25 cellular contexts compared by ENCODE assay signal in genomic region chr2:240246173-240246820, GRCh38.
DNase-seq lines count a peak whose midpoint lies in the region; ATAC-seq and TF ChIP-seq lines count a peak whose summit lies in the region.
"Had no signal": no experiment of that assay in that cellular context is flagged by ENCODE, and none has a peak within 500 bp of the region (broad histone marks: within the 10 kb centered on the region; RNA-seq: fewer than 3 reads in every experiment).

No MANE protein-coding gene starts in this region.

- no peaks in the 10 kb centered on the region for H3K9me3 ChIP-seq in skeletal muscle satellite cell (replicated peaks; ENCODE audit: low read length)
- H3K9me3 ChIP-seq: heart right ventricle, Peyer's patch, uterus had no signal

- H3K27me3 Mint-ChIP-seq in brain, result peaks cover 8% of the 10 kb centered on the region
- peaks cover 4% of the 10 kb centered on the region for H3K27me3 Mint-ChIP-seq in nephron (ENCODE audit: low read depth)

- H3K4me3 ChIP-seq in skeletal muscle satellite cell (ENCODE audit: low read length) (no peak overlapping the region), mesendoderm (ENCODE audit: low read length) (no peak overlapping the region)
- H3K4me3 ChIP-seq: heart right ventricle, Peyer's patch, uterus had no signal

- H3K18ac ChIP-seq in mesendoderm (ENCODE audit: low read length), result no peak overlapping the region

- no peaks in the 10 kb centered on the region for H3K79me2 ChIP-seq in mesendoderm (ENCODE audit: control insufficient read depth, insufficient read depth, low read length)

- H2AK5ac ChIP-seq in mesendoderm (ENCODE audit: low read length), result no peak overlapping the region

- no peak overlapping the region for H3K4ac ChIP-seq in mesendoderm (ENCODE audit: low read depth, low read length)

- H3K4me3 Mint-ChIP-seq in brain (no peak overlapping the region), nephron (peak overlapping the region in 2 of 3 experiments; percentile 8 to 14)
- H3K4me3 Mint-ChIP-seq: activated T-helper 1 cell treated with anti-CD3 and anti-CD28 coated beads, Interleukin-12 subunit alpha, Interleukin-12 subunit beta, Interleukin-2, Interleukin-4 antibody, amounts not matched to agents 30 ng/mL and 10 ng/mL and 1 ng/mL, durations not matched to agents 14 hours and 24 hours and 36 hours; B cell; mesothelial cell of epicardium; naive thymus-derived CD8-positive, alpha-beta T cell had no signal

- H4K5ac ChIP-seq in mesendoderm (ENCODE audit: low read length), result no peak overlapping the region

- H4K8ac ChIP-seq in mesendoderm (ENCODE audit: low read depth, low read length), result no peak overlapping the region

- H3K9ac ChIP-seq in skeletal muscle satellite cell (ENCODE audit: low read depth, low read length), result no peak overlapping the region
- H3K9ac ChIP-seq in mesendoderm (ENCODE audit: low read length), result no peak overlapping the region

- H3K9me3 Mint-ChIP-seq in brain (peaks cover 0 to 5% (median 2%) of the 10 kb centered on the region in 5 experiments), nephron (peaks cover 3% of the 10 kb centered on the region)
- H3K9me3 Mint-ChIP-seq: activated naive CD4-positive, alpha-beta T cell treated with anti-CD3 and anti-CD28 coated beads, Interleukin-2, amount 50 U/mL, for 72 hours; activated T-helper 1 cell treated with anti-CD3 and anti-CD28 coated beads, Interleukin-12 subunit alpha, Interleukin-12 subunit beta, Interleukin-2, Interleukin-4 antibody, amounts not matched to agents 30 ng/mL and 10 ng/mL and 1 ng/mL, durations not matched to agents 14 hours and 24 hours and 36 hours; mesothelial cell of epicardium had no signal

- H2BK120ac ChIP-seq in mesendoderm (ENCODE audit: low read depth, low read length), result no peak overlapping the region

- H3K27me3 ChIP-seq in skeletal muscle satellite cell (ENCODE audit: control insufficient read depth, insufficient read depth, low read length) (no peaks in the 10 kb centered on the region), mesendoderm (ENCODE audit: insufficient read depth, low read length, poor library complexity) (no peaks in the 10 kb centered on the region)
- H3K27me3 ChIP-seq: heart right ventricle, Peyer's patch, uterus had no signal

- H2BK5ac ChIP-seq in mesendoderm (ENCODE audit: low read length), result no peak overlapping the region

- H3K4me1 ChIP-seq in skeletal muscle satellite cell (ENCODE audit: control insufficient read depth, insufficient read depth, low read length) (peaks cover 26% of the 10 kb centered on the region), mesendoderm (ENCODE audit: control insufficient read depth, low read depth, low read length) (no peaks in the 10 kb centered on the region)

- peak overlapping the region; percentile 21 for H3K4me2 ChIP-seq in skeletal muscle satellite cell (ENCODE audit: low read length)
- H3K4me2 ChIP-seq in mesendoderm (ENCODE audit: low read length), result no peak overlapping the region

- no CpG with 5 or more reads among the region's 15 CpGs for WGBS in mesendoderm (ENCODE audit: extremely low coverage, insufficient coverage, low lambda C conversion rate)

- DNase-seq in activated CD8-positive, alpha-beta memory T cell treated with anti-CD3 and anti-CD28 coated beads for 24 hours, result peak; percentile 42
- DNase-seq in activated CD8-positive, alpha-beta memory T cell treated with anti-CD3 and anti-CD28 coated beads, Interleukin-2, amount 50 U/mL, for 4 hours, result no peak
- DNase-seq in mesendoderm, result no peak
- no peak for DNase-seq in stimulated activated CD4-positive, alpha-beta T cell treated with anti-CD3 and anti-CD28 coated beads, Interleukin-12 subunit alpha, Interleukin-12 subunit beta, amount 100 ng/mL, for 4 hours
- DNase-seq: cerebellar nuclear complex; DND-41; effector CD4-positive, alpha-beta T cell; Kasumi-1; naive thymus-derived CD8-positive, alpha-beta T cell; NCI-H524 treated with DMSO at 0.1 percent for 48 hours; substantia nigra had no signal

- H3K27ac Mint-ChIP-seq in brain (peak overlapping the region; percentile 23 to 83 (median 35)), nephron (peak overlapping the region; percentile 18 to 72 (median 71))
- H3K27ac Mint-ChIP-seq: activated T-helper 1 cell treated with anti-CD3 and anti-CD28 coated beads, Interleukin-12 subunit alpha, Interleukin-12 subunit beta, Interleukin-2, Interleukin-4 antibody, amounts not matched to agents 30 ng/mL and 10 ng/mL and 1 ng/mL, durations not matched to agents 14 hours and 24 hours and 36 hours; B cell; naive thymus-derived CD8-positive, alpha-beta T cell had no signal

- H3K23ac ChIP-seq in mesendoderm (ENCODE audit: low read length), result no peak overlapping the region

- no peak overlapping the region for H2BK15ac ChIP-seq in mesendoderm (replicated peaks; ENCODE audit: low read depth)

- no peak overlapping the region for H3K56ac ChIP-seq in mesendoderm (ENCODE audit: low read length)

- no peak for TF ChIP-seq CTCF in brain (conservative IDR thresholded peaks at IDR 0.05)
- TF ChIP-seq CTCF in nephron (IDR thresholded peaks at IDR 0.05; ENCODE audit: unreplicated experiment in 3 of 3), result no peak

- no peaks in the 10 kb centered on the region for H3K79me1 ChIP-seq in mesendoderm (ENCODE audit: low read length)

- H3K36me3 ChIP-seq in skeletal muscle satellite cell (ENCODE audit: insufficient read depth, low read length), result no peaks in the 10 kb centered on the region
- H3K36me3 ChIP-seq in mesendoderm (ENCODE audit: control insufficient read depth, insufficient read depth, low read length), result no peaks in the 10 kb centered on the region
- H3K36me3 ChIP-seq: heart right ventricle, Peyer's patch, uterus had no signal

- ATAC-seq in GM19463 (IDR thresholded peaks at IDR 0.05; ENCODE audit: unreplicated experiment), result no peak
- ATAC-seq: activated CD4-positive, CD25-positive, alpha-beta regulatory T cell treated with anti-CD3 and anti-CD28 coated beads, Interleukin-2, amount 50 U/mL, for 24 hours; activated naive CD4-positive, alpha-beta T cell treated with anti-CD3 and anti-CD28 coated beads, Interleukin-2, amount 50 U/mL, for 72 hours; left colon; naive thymus-derived CD8-positive, alpha-beta T cell had no signal

- H3K36me3 Mint-ChIP-seq in brain (no peaks in the 10 kb centered on the region), nephron (ENCODE audit: low read depth) (no peaks in the 10 kb centered on the region)
- H3K36me3 Mint-ChIP-seq: activated naive CD4-positive, alpha-beta T cell treated with anti-CD3 and anti-CD28 coated beads, Interleukin-2, amount 50 U/mL, for 72 hours; naive thymus-derived CD8-positive, alpha-beta T cell had no signal

- H3K4me1 Mint-ChIP-seq in brain (peaks cover 72% of the 10 kb centered on the region), nephron (peaks cover 62% of the 10 kb centered on the region)
- H3K4me1 Mint-ChIP-seq: B cell; naive thymus-derived CD8-positive, alpha-beta T cell had no signal

- no peak overlapping the region for H3K27ac ChIP-seq in mesendoderm (ENCODE audit: low read depth, low read length)
- H3K27ac ChIP-seq: epithelial cell of prostate had no signal

Comparison
In these comparisons a context has a peak if more than half of its experiments do, and no peak if none do; other contexts are left out.
1. H3K4me3 Mint-ChIP-seq: peak in nephron (2 of 3); none in brain (0 of 5).